In genomic region chr10:125049216-125049903, GRCh38 we compare ENCODE assay signal across 17 cellular contexts.
DNase-seq lines count a peak whose midpoint lies in the region; ATAC-seq, FAIRE-seq and TF ChIP-seq lines count a peak whose summit lies in the region.
"Had no signal": no experiment of that assay in that cellular context is flagged by ENCODE, and none has a peak within 500 bp of the region (broad histone marks: within the 10 kb centered on the region; RNA-seq: fewer than 3 reads in every experiment).

No MANE protein-coding gene starts in this region.

- intact Hi-C loops in Right ventricle myocardium superior (cut with DNase I) (loop anchor here (10.0 kb wide), 2 partner anchors 55 to 295 kb away; no protein-coding TSS in a partner anchor), uterus (cut with DNase I; ENCODE audit: low total_unique reads) (no loop called here)

- no peaks in the 10 kb centered on the region for H3K27me3 ChIP-seq in right atrium auricular region
- H3K27me3 ChIP-seq in uterus, result no peaks in the 10 kb centered on the region

- H3K9me3 ChIP-seq in right atrium auricular region, result no peaks in the 10 kb centered on the region
- H3K9me3 ChIP-seq in uterus, result no peaks in the 10 kb centered on the region

- H3K27ac ChIP-seq in right atrium auricular region (peak overlapping the region in 1 of 2 donors; percentile 55), coronary artery (peak overlapping the region; percentile 65 to 79), uterus (peak overlapping the region; percentile 66 to 81)

- H3K4me3 Mint-ChIP-seq in neural crest cell, result peak overlapping the region; percentile 55
- H3K4me3 Mint-ChIP-seq: activated naive CD8-positive, alpha-beta T cell treated with anti-CD3 and anti-CD28 coated beads for 36 hours had no signal

- no peak for TF ChIP-seq POLR2A in uterus (IDR thresholded peaks at IDR 0.05)

- H3K4me3 ChIP-seq in right atrium auricular region, result no peak overlapping the region
- H3K4me3 ChIP-seq in coronary artery, result peak overlapping the region; percentile 59
- no peak overlapping the region for H3K4me3 ChIP-seq in uterus

- TF ChIP-seq CTCF in right atrium auricular region (IDR thresholded peaks at IDR 0.05), result no peak
- no peak for TF ChIP-seq CTCF in coronary artery (IDR thresholded peaks at IDR 0.05)
- no peak for TF ChIP-seq CTCF in neural crest cell (conservative IDR thresholded peaks at IDR 0.05)
- no peak for TF ChIP-seq CTCF in uterus (IDR thresholded peaks at IDR 0.05)
- no peak for TF ChIP-seq CTCF in D721Med (IDR thresholded peaks at IDR 0.05; ENCODE audit: insufficient read depth, missing control alignments)

- H3K4me1 ChIP-seq in right atrium auricular region (peaks cover 0 to 57% of the 10 kb centered on the region in 2 donors), uterus (peaks cover 11 to 18% of the 10 kb centered on the region in 2 donors)

- no peaks in the 10 kb centered on the region for H3K9me3 Mint-ChIP-seq in neural crest cell
- H3K9me3 Mint-ChIP-seq: activated naive CD8-positive, alpha-beta T cell treated with anti-CD3 and anti-CD28 coated beads for 36 hours had no signal

- H3K27ac Mint-ChIP-seq in neural crest cell (ENCODE audit: unreplicated experiment), result no peak overlapping the region
- H3K27ac Mint-ChIP-seq: activated naive CD8-positive, alpha-beta T cell treated with anti-CD3 and anti-CD28 coated beads for 36 hours had no signal

- H3K36me3 ChIP-seq in right atrium auricular region (no peaks in the 10 kb centered on the region), uterus (no peaks in the 10 kb centered on the region)

- peaks cover 8% of the 10 kb centered on the region for H3K36me3 Mint-ChIP-seq in neural crest cell (ENCODE audit: low read depth)
- H3K36me3 Mint-ChIP-seq: activated naive CD8-positive, alpha-beta T cell treated with anti-CD3 and anti-CD28 coated beads for 36 hours had no signal

- ATAC-seq in Right ventricle myocardium superior (ENCODE audit: poor library complexity), result peak; percentile 19

- FAIRE-seq in D721Med (lab: Jason Lieb, UNC), result no peak
- FAIRE-seq: GM18507 had no signal

- DNase-seq in Right ventricle myocardium superior, result no peak
- DNase-seq in right atrium auricular region (ENCODE audit: low spot score), result no peak
- no peak for DNase-seq in coronary artery (ENCODE audit: low spot score)
- DNase-seq in neural crest cell (ENCODE audit: low read depth, low spot score), result no peak
- no peak for DNase-seq in uterus
- DNase-seq in D721Med (ENCODE audit: insufficient read length, low spot score), result no peak
- DNase-seq in iPS-NIHi7 (ENCODE audit: extremely low spot score), result no peak
- DNase-seq in NCI-H1694 treated with DMSO at 0.1 percent for 48 hours (lab: John Stamatoyannopoulos, UW), result no peak
- DNase-seq: 8988T; activated CD4-positive, alpha-beta T cell treated with anti-CD3 and anti-CD28 coated beads for 1 hour; activated naive CD8-positive, alpha-beta T cell treated with anti-CD3 and anti-CD28 coated beads for 36 hours; Calu3; cortex of kidney; KG1; NCI-H1417 treated with DMSO at 0.1 percent for 48 hours; stimulated activated CD4-positive, alpha-beta T cell treated with anti-CD3 and anti-CD28 coated beads, Interleukin-2, amount 100 ng/mL, for 24 hours had no signal

- H3K4me1 Mint-ChIP-seq in neural crest cell, result peaks cover 69% of the 10 kb centered on the region

- no peaks in the 10 kb centered on the region for H3K27me3 Mint-ChIP-seq in neural crest cell (ENCODE audit: low read depth)
